In genomic region chr16:88920618-88921602, GRCh38 we compare ENCODE assay signal across 8 cellular contexts. TPM values are rescaled to one million over a fixed set of nuclear protein-coding genes. Genes with fewer than 3 reads are reported as not detected.
A peak's percentile ranks its signal among the peaks of the same experiment; 100 is the strongest.
DNase-seq lines count a peak whose midpoint lies in the region; ATAC-seq, FAIRE-seq and TF ChIP-seq lines count a peak whose summit lies in the region.

No MANE protein-coding gene starts in this region.

- H2AFZ ChIP-seq in HepG2 (ENCODE audit: low read length), result no peak overlapping the region

- POLR2A ChIA-PET in HepG2 (lab: Yijun Ruan, JAX), result no interaction called here

- TF ChIP-seq POLR2A in right lobe of liver (IDR thresholded peaks at IDR 0.05) (no peak), HepG2 (IDR thresholded peaks at IDR 0.05; ENCODE audit: insufficient read depth in 1 of 2, low read depth in 2 of 2, low read length in 2 of 2) (no peak)

- H3K4me1 ChIP-seq in right lobe of liver, result no peaks in the 10 kb centered on the region
- peaks cover 31% of the 10 kb centered on the region for H3K4me1 ChIP-seq in HepG2 (ENCODE audit: insufficient read depth, low read length)

- DNase-seq in right lobe of liver, result peak in 1 of 3 donors; percentile 47
- DNase-seq in HepG2 (ENCODE audit: low spot score), result no peak
- DNase-seq in hepatic stellate cell (ENCODE audit: low spot score), result peak; percentile 75
- DNase-seq in ureter (ENCODE audit: low spot score), result peak; percentile 75
- no peak for DNase-seq in stimulated activated CD4-positive, alpha-beta T cell treated with anti-CD3 and anti-CD28 coated beads, Interleukin-4, amount 100 ng/mL, for 1 hour
- no peak for DNase-seq in SW 1271 (lab: John Stamatoyannopoulos, UW)
- DNase-seq in NCI-H524 treated with DMSO at 0.1 percent for 48 hours (lab: John Stamatoyannopoulos, UW), result no peak

- H3K27me3 Mint-ChIP-seq in activated T-helper 17 cell treated with anti-CD3 and anti-CD28 coated beads, Interleukin-2, amount 50 U/mL, for 72 hours, result no peaks in the 10 kb centered on the region

- TF ChIP-seq RAD21 in HepG2 (CRISPR knock-in tag; IDR thresholded peaks at IDR 0.05), result no peak

- no peak for FAIRE-seq in HepG2 (lab: Jason Lieb, UNC)

- H3K27ac Mint-ChIP-seq in activated T-helper 17 cell treated with anti-CD3 and anti-CD28 coated beads, Interleukin-2, amount 50 U/mL, for 72 hours, result no peak overlapping the region

- H3K79me2 ChIP-seq in HepG2 (ENCODE audit: insufficient read depth, low read length), result no peaks in the 10 kb centered on the region

- H3K27me3 ChIP-seq in right lobe of liver (no peaks in the 10 kb centered on the region), HepG2 (ENCODE audit: control insufficient read depth in 1 of 2, insufficient read depth in 2 of 2, low read length in 2 of 2) (peaks cover 45 to 92% of the 10 kb centered on the region in 2 experiments)

- H3K27ac ChIP-seq in right lobe of liver, result no peak overlapping the region
- no peak overlapping the region for H3K27ac ChIP-seq in HepG2 (ENCODE audit: extremely low read length, insufficient read depth, low read length)

- intact Hi-C loops in right lobe of liver (cut with DNase I) (no loop called here), HepG2 (cut with micrococcal nuclease; ENCODE audit: unreplicated experiment) (no loop called here)

- CTCF ChIA-PET in HepG2 (lab: Yijun Ruan, JAX; ENCODE audit: low intra/inter-chr PET ratio, low total read pairs), result no interaction called here

- no peak overlapping the region for H3K4me3 Mint-ChIP-seq in activated T-helper 17 cell treated with anti-CD3 and anti-CD28 coated beads, Interleukin-2, amount 50 U/mL, for 72 hours

- H3K9me3 ChIP-seq in right lobe of liver (no peaks in the 10 kb centered on the region), HepG2 (ENCODE audit: low read length) (no peaks in the 10 kb centered on the region)

- TF ChIP-seq EP300 in HepG2 (IDR thresholded peaks at IDR 0.05; ENCODE audit: low read depth in 2 of 2, low read length in 2 of 2) (no peak), HepG2 (CRISPR knock-in tag; IDR thresholded peaks at IDR 0.05; ENCODE audit: borderline replicate concordance) (no peak)

- in situ Hi-C loops in HepG2 (cut with HindIII; ENCODE audit: extremely low pct_ligation_motif_present, low pct_unique_long_range_greater_than_20kb), result no loop called here

- BruUV-seq in HepG2 (replicated peaks; lab: Mats Ljungman, UMichigan), result no TSS peak

- no peaks in the 10 kb centered on the region; the same call in 1 of the 2 replicates for H4K20me1 ChIP-seq in HepG2 (ENCODE audit: insufficient read depth, low read length)

- H3K4me3 ChIP-seq in right lobe of liver (no peak overlapping the region), HepG2 (replicated peaks in 1 of 3; ENCODE audit: insufficient read depth in 1 of 3, low read depth in 2 of 3, low read length in 3 of 3) (no peak overlapping the region)

- H3K36me3 ChIP-seq in right lobe of liver (no peaks in the 10 kb centered on the region), HepG2 (replicated peaks in 1 of 2; ENCODE audit: control insufficient read depth in 1 of 2, insufficient read depth in 2 of 2, low read length in 2 of 2) (no peaks in the 10 kb centered on the region)

- no peaks in the 10 kb centered on the region for H3K9me3 Mint-ChIP-seq in activated T-helper 17 cell treated with anti-CD3 and anti-CD28 coated beads, Interleukin-2, amount 50 U/mL, for 72 hours

- H3K9ac ChIP-seq in HepG2 (ENCODE audit: insufficient read depth, low read depth, low read length), result no peak overlapping the region

- H3K4me2 ChIP-seq in HepG2 (ENCODE audit: low read depth, low read length), result no peak overlapping the region

- no peak for TF ChIP-seq CTCF in right lobe of liver (IDR thresholded peaks at IDR 0.05)
- no peak for TF ChIP-seq CTCF in HepG2 (CRISPR knock-in tag; IDR thresholded peaks at IDR 0.05)

- H3K36me3 Mint-ChIP-seq in activated T-helper 17 cell treated with anti-CD3 and anti-CD28 coated beads, Interleukin-2, amount 50 U/mL, for 72 hours (ENCODE audit: low read depth), result no peaks in the 10 kb centered on the region

- ATAC-seq in right lobe of liver, result peak; percentile 45 to 73 (median 56)
- no peak for ATAC-seq in HepG2
- peak; percentile 58 for ATAC-seq in activated T-helper 17 cell treated with anti-CD3 and anti-CD28 coated beads, Interleukin-2, amount 50 U/mL, for 72 hours (replicated peaks)

- H3K4me1 Mint-ChIP-seq in activated T-helper 17 cell treated with anti-CD3 and anti-CD28 coated beads, Interleukin-2, amount 50 U/mL, for 72 hours, result no peaks in the 10 kb centered on the region

- WGBS in right lobe of liver (ENCODE audit: insufficient coverage, low coverage, low lambda C conversion rate, missing lambda C conversion rate), result 48% methylated on average over 14 of the region's 28 CpGs
- WGBS in HepG2 (ENCODE audit: low lambda C conversion rate), result 29% methylated on average over 27 of the region's 28 CpGs

TF ChIP-seq in HepG2, 621 proteins besides CTCF, POLR2A, EP300 and RAD21 (continues in another document):
- TF ChIP-seq ZBTB34 (CRISPR knock-in tag; IDR thresholded peaks at IDR 0.05) (no peak), MIXL1 (CRISPR knock-in tag; IDR thresholded peaks at IDR 0.05) (no peak), SP5 (CRISPR knock-in tag; IDR thresholded peaks at IDR 0.05; ENCODE audit: borderline replicate concordance, low read depth) (no peak), RFXANK (CRISPR knock-in tag; IDR thresholded peaks at IDR 0.05) (no peak)

RNA-seq across cellular contexts. Expression of gene PABPN1L, which starts 54.5 kb away (rescaled TPM):
- total RNA-seq in right lobe of liver (under 1 TPM in 1 of 6 experiments, not detected in 5; 0.37 TPM), HepG2 (2016; rRNA removed; fragmentation: Illumina TruSeq; extraction: Trizol) (not detected in 2 replicates), ureter (not detected)
- total RNA-seq in HepG2 (2016; cell fraction: cytosol; rRNA removed; fragmentation: Illumina TruSeq; extraction: Trizol; ENCODE audit: low read depth), result not detected in 2 replicates
- total RNA-seq in HepG2 (2016; cell fraction: insoluble cytoplasmic fraction; rRNA removed; fragmentation: Illumina TruSeq; extraction: Trizol), result not detected in 2 replicates
- total RNA-seq in HepG2 (2016; cell fraction: membrane; rRNA removed; fragmentation: Illumina TruSeq; extraction: Trizol), result not detected in 2 replicates
- not detected in 2 replicates for total RNA-seq in HepG2 (2016; cell fraction: nucleus; rRNA removed; fragmentation: Illumina TruSeq; extraction: Trizol)
- polyA plus RNA-seq in HepG2 (2011; rRNA removed), result not detected in 2 replicates
- not detected in 2 replicates for polyA plus RNA-seq in HepG2 (2011; cell fraction: cytosol; rRNA removed)
- not detected in 2 replicates for polyA plus RNA-seq in HepG2 (2011; cell fraction: nucleus; rRNA removed)
- polyA plus RNA-seq in HepG2 (2012), result not detected in 2 replicates
- not detected in 2 replicates for polyA plus RNA-seq in HepG2 (2016; cell fraction: cytosol; fragmentation: Illumina TruSeq; extraction: Trizol; ENCODE audit: low read depth)
- polyA plus RNA-seq in HepG2 (2016; cell fraction: insoluble cytoplasmic fraction; fragmentation: Illumina TruSeq; extraction: Trizol; ENCODE audit: low read depth), result not detected in 2 replicates
- polyA plus RNA-seq in HepG2 (2016; cell fraction: membrane; fragmentation: Illumina TruSeq; extraction: Trizol; ENCODE audit: low read depth), result not detected in 2 replicates
- polyA plus RNA-seq in HepG2 (2016; cell fraction: nucleus; fragmentation: Illumina TruSeq; extraction: Trizol; ENCODE audit: insufficient read depth, low read depth), result not detected in 2 replicates
- not detected in 2 replicates for polyA minus RNA-seq in HepG2 (2011; rRNA and poly(A)+ RNA removed; ENCODE audit: low replicate concordance)
- polyA minus RNA-seq in HepG2 (2011; cell fraction: cytosol; rRNA and poly(A)+ RNA removed), result not detected in 2 replicates
- polyA minus RNA-seq in HepG2 (2011; cell fraction: nucleus; rRNA and poly(A)+ RNA removed), result not detected in 2 replicates
- not detected for total RNA-seq in activated T-helper 17 cell treated with anti-CD3 and anti-CD28 coated beads, Interleukin-2, amount 50 U/mL, for 72 hours

RNA-seq across cellular contexts. Expression of gene CBFA2T3, which starts 56.1 kb away (rescaled TPM):
- total RNA-seq in right lobe of liver (1 to 10 TPM; 2.5 to 9.8 (median 4.2) TPM), HepG2 (2016; rRNA removed; fragmentation: Illumina TruSeq; extraction: Trizol) (not detected in 2 replicates), ureter (11.2 TPM)
- total RNA-seq in HepG2 (2016; cell fraction: cytosol; rRNA removed; fragmentation: Illumina TruSeq; extraction: Trizol; ENCODE audit: low read depth), result not detected in 2 replicates
- not detected in 2 replicates for total RNA-seq in HepG2 (2016; cell fraction: insoluble cytoplasmic fraction; rRNA removed; fragmentation: Illumina TruSeq; extraction: Trizol)
- total RNA-seq in HepG2 (2016; cell fraction: membrane; rRNA removed; fragmentation: Illumina TruSeq; extraction: Trizol), result not detected in 2 replicates
- total RNA-seq in HepG2 (2016; cell fraction: nucleus; rRNA removed; fragmentation: Illumina TruSeq; extraction: Trizol), result not detected in 2 replicates
- polyA plus RNA-seq in HepG2 (2011; rRNA removed), result 0.05 and 0.09 TPM in 2 replicates
- polyA plus RNA-seq in HepG2 (2011; cell fraction: cytosol; rRNA removed), result 0.04 TPM in 1 of 2 replicates, not detected in the other
- polyA plus RNA-seq in HepG2 (2011; cell fraction: nucleus; rRNA removed), result not detected in 2 replicates
- 0.07 TPM in 1 of 2 replicates, not detected in the other for polyA plus RNA-seq in HepG2 (2012)
- not detected in 2 replicates for polyA plus RNA-seq in HepG2 (2016; cell fraction: cytosol; fragmentation: Illumina TruSeq; extraction: Trizol; ENCODE audit: low read depth)
- not detected in 2 replicates for polyA plus RNA-seq in HepG2 (2016; cell fraction: insoluble cytoplasmic fraction; fragmentation: Illumina TruSeq; extraction: Trizol; ENCODE audit: low read depth)
- not detected in 2 replicates for polyA plus RNA-seq in HepG2 (2016; cell fraction: membrane; fragmentation: Illumina TruSeq; extraction: Trizol; ENCODE audit: low read depth)
- polyA plus RNA-seq in HepG2 (2016; cell fraction: nucleus; fragmentation: Illumina TruSeq; extraction: Trizol; ENCODE audit: insufficient read depth, low read depth), result 0.11 TPM in 1 of 2 replicates, not detected in the other
- polyA minus RNA-seq in HepG2 (2011; rRNA and poly(A)+ RNA removed; ENCODE audit: low replicate concordance), result 0.19 and 0.60 TPM in 2 replicates
- not detected in 2 replicates for polyA minus RNA-seq in HepG2 (2011; cell fraction: cytosol; rRNA and poly(A)+ RNA removed)
- polyA minus RNA-seq in HepG2 (2011; cell fraction: nucleus; rRNA and poly(A)+ RNA removed), result not detected in 2 replicates
- total RNA-seq in activated T-helper 17 cell treated with anti-CD3 and anti-CD28 coated beads, Interleukin-2, amount 50 U/mL, for 72 hours, result under 1 TPM in 1 of 2 donors, not detected in 1; 0.19 TPM

Comparison
In these comparisons a context has a peak if more than half of its experiments do, and no peak if none do; other contexts are left out.
1. DNase-seq: peak in hepatic stellate cell (single experiment) and ureter (single experiment); none in HepG2 (single experiment), stimulated activated CD4-positive, alpha-beta T cell treated with anti-CD3 and anti-CD28 coated beads, Interleukin-4, amount 100 ng/mL, for 1 hour (single experiment), SW 1271 (0 of 2) and NCI-H524 treated with DMSO at 0.1 percent for 48 hours (single experiment).